22 cellular contexts compared by ENCODE assay signal in the genomic region with DNA sequence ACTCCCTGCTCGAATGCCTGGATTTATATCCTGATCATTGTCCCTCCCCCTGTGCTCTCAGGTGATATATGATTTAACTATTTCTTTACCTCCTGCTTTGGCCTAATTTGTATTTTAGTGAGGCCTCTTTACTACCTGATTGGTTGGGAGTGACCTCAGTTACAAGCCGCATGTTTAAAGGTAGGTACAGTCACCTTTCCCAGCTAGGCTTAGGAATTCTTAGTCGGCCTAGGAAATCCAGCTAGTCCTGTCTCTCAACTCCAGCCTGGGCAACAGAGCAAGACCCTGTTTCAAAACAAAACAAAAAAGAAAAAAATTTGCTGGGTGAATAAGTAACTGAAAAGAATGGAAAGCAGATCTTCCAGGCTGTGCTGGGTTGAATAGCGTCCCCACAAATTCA. TPM values are rescaled to one million over a fixed set of nuclear protein-coding genes. Genes with fewer than 3 reads are reported as not detected.
"Had no signal": no experiment of that assay in that cellular context is flagged by ENCODE, and none has a peak within 500 bp of the region (broad histone marks: within the 10 kb centered on the region; RNA-seq: fewer than 3 reads in every experiment).

No MANE protein-coding gene starts in this region.

- H3K9me3 Mint-ChIP-seq: activated naive CD4-positive, alpha-beta T cell treated with anti-CD3 and anti-CD28 coated beads, Interleukin-2, amount 50 U/mL, for 24 hours; activated naive CD8-positive, alpha-beta T cell treated with anti-CD3 and anti-CD28 coated beads, Interleukin-2, amount 50 U/mL, for 24 hours; activated T-cell treated with anti-CD3 and anti-CD28 coated beads, Interleukin-2, amount 50 U/mL, for 24 hours; activated T-helper 1 cell treated with anti-CD3 and anti-CD28 coated beads, Interleukin-12 subunit alpha, Interleukin-12 subunit beta, Interleukin-2, Interleukin-4 antibody, amounts not matched to agents 30 ng/mL and 10 ng/mL and 1 ng/mL, durations not matched to agents 14 hours and 24 hours and 36 hours; T-helper 1 cell treated with Interleukin-12 subunit alpha and Interleukin-12 subunit beta and Interleukin-4 antibody, amounts not matched to agents 30 μg/mL and 1 μg/mL, for 36 hours had no signal

- H3K36me3 ChIP-seq: brain microvascular endothelial cell, cardiac muscle cell, SJSA1 had no signal

- FAIRE-seq: RCC 7860 had no signal

- H3K4me3 ChIP-seq: cardiac muscle cell, SJSA1 had no signal

- H3K27me3 Mint-ChIP-seq: activated CD8-positive, alpha-beta memory T cell treated with anti-CD3 and anti-CD28 coated beads, Interleukin-2, amount 10 ng/mL, durations not matched to agents 7 days and 5 days; activated naive CD4-positive, alpha-beta T cell treated with anti-CD3 and anti-CD28 coated beads, Interleukin-2, amount 50 U/mL, for 24 hours; activated T-cell treated with anti-CD3 and anti-CD28 coated beads, Interleukin-2, amount 50 U/mL, for 24 hours had no signal

- H3K27ac ChIP-seq: brain microvascular endothelial cell, cardiac muscle cell, SJSA1 had no signal

- ATAC-seq: activated CD4-positive, CD25-positive, alpha-beta regulatory T cell treated with anti-CD3 and anti-CD28 coated beads, Interleukin-2, amount 50 U/mL, for 24 hours; activated CD8-positive, alpha-beta memory T cell treated with anti-CD3 and anti-CD28 coated beads, Interleukin-2, amount 10 ng/mL, durations not matched to agents 7 days and 5 days; activated naive CD8-positive, alpha-beta T cell treated with anti-CD3 and anti-CD28 coated beads, Interleukin-2, amount 50 U/mL, for 24 hours had no signal

- H3K4me1 ChIP-seq: SJSA1 had no signal

- H3K27me3 ChIP-seq: brain microvascular endothelial cell, cardiac muscle cell, SJSA1 had no signal

- H3K4me1 Mint-ChIP-seq: activated naive CD4-positive, alpha-beta T cell treated with anti-CD3 and anti-CD28 coated beads, Interleukin-2, amount 50 U/mL, for 24 hours had no signal

- H3K36me3 Mint-ChIP-seq: activated CD8-positive, alpha-beta memory T cell treated with anti-CD3 and anti-CD28 coated beads, Interleukin-2, amount 10 ng/mL, durations not matched to agents 7 days and 5 days; activated naive CD4-positive, alpha-beta T cell treated with anti-CD3 and anti-CD28 coated beads, Interleukin-2, amount 50 U/mL, for 24 hours had no signal

- H3K27ac Mint-ChIP-seq: activated CD8-positive, alpha-beta memory T cell treated with anti-CD3 and anti-CD28 coated beads, Interleukin-2, amount 10 ng/mL, durations not matched to agents 7 days and 5 days; activated naive CD4-positive, alpha-beta T cell treated with anti-CD3 and anti-CD28 coated beads, Interleukin-2, amount 50 U/mL, for 24 hours; activated naive CD8-positive, alpha-beta T cell treated with anti-CD3 and anti-CD28 coated beads, Interleukin-2, amount 50 U/mL, for 24 hours; activated T-cell treated with anti-CD3 and anti-CD28 coated beads, Interleukin-2, amount 50 U/mL, for 24 hours; activated T-helper 1 cell treated with anti-CD3 and anti-CD28 coated beads, Interleukin-12 subunit alpha, Interleukin-12 subunit beta, Interleukin-2, Interleukin-4 antibody, amounts not matched to agents 30 ng/mL and 10 ng/mL and 1 ng/mL, durations not matched to agents 14 hours and 24 hours and 36 hours; T-helper 1 cell treated with Interleukin-12 subunit alpha and Interleukin-12 subunit beta and Interleukin-4 antibody, amounts not matched to agents 30 μg/mL and 1 μg/mL, for 36 hours had no signal

- DNase-seq: activated CD4-positive, alpha-beta T cell treated with anti-CD3 and anti-CD28 coated beads for 48 hours; activated CD4-positive, alpha-beta T cell treated with anti-CD3 and anti-CD28 coated beads, Interleukin-2, amount 50 U/mL, for 48 hours; activated CD8-positive, alpha-beta memory T cell treated with anti-CD3 and anti-CD28 coated beads, Interleukin-2, amount 10 ng/mL, durations not matched to agents 7 days and 5 days; activated effector memory CD4-positive, alpha-beta T cell treated with Interleukin-2 at 50 U/mL for 16 hours; activated naive CD4-positive, alpha-beta T cell; activated T-cell treated with anti-CD3 and anti-CD28 coated beads, Interleukin-2, amount 50 U/mL, for 24 hours; amygdala; brain microvascular endothelial cell; MM.1S; NCI-H1105; NCI-H1436; NCI-H1694 treated with DMSO at 0.1 percent for 48 hours; NCI-H2029 treated with DMSO at 0.1 percent for 48 hours; NCI-H510A treated with DMSO at 0.1 percent for 48 hours had no signal

- H3K4me3 Mint-ChIP-seq: activated CD8-positive, alpha-beta memory T cell treated with anti-CD3 and anti-CD28 coated beads, Interleukin-2, amount 10 ng/mL, durations not matched to agents 7 days and 5 days; activated naive CD4-positive, alpha-beta T cell treated with anti-CD3 and anti-CD28 coated beads, Interleukin-2, amount 50 U/mL, for 24 hours; activated naive CD8-positive, alpha-beta T cell treated with anti-CD3 and anti-CD28 coated beads, Interleukin-2, amount 50 U/mL, for 24 hours; activated T-cell treated with anti-CD3 and anti-CD28 coated beads, Interleukin-2, amount 50 U/mL, for 24 hours; activated T-helper 1 cell treated with anti-CD3 and anti-CD28 coated beads, Interleukin-12 subunit alpha, Interleukin-12 subunit beta, Interleukin-2, Interleukin-4 antibody, amounts not matched to agents 30 ng/mL and 10 ng/mL and 1 ng/mL, durations not matched to agents 14 hours and 24 hours and 36 hours; T-helper 1 cell treated with Interleukin-12 subunit alpha and Interleukin-12 subunit beta and Interleukin-4 antibody, amounts not matched to agents 30 μg/mL and 1 μg/mL, for 36 hours had no signal

RNA-seq across cellular contexts. Expression of gene ST6GALNAC2, which starts 26.8 kb away (rescaled TPM):
- total RNA-seq: activated CD8-positive, alpha-beta memory T cell treated with anti-CD3 and anti-CD28 coated beads, Interleukin-2, amount 10 ng/mL, durations not matched to agents 7 days and 5 days; activated T-helper 1 cell treated with anti-CD3 and anti-CD28 coated beads, Interleukin-12 subunit alpha, Interleukin-12 subunit beta, Interleukin-2, Interleukin-4 antibody, amounts not matched to agents 30 ng/mL and 10 ng/mL and 1 ng/mL, durations not matched to agents 14 hours and 24 hours and 36 hours had no signal

RNA-seq across cellular contexts. Expression of gene ST6GALNAC1, which starts 31.1 kb away (rescaled TPM):
- total RNA-seq: activated CD8-positive, alpha-beta memory T cell treated with anti-CD3 and anti-CD28 coated beads, Interleukin-2, amount 10 ng/mL, durations not matched to agents 7 days and 5 days; cardiac muscle cell; SJSA1 had no signal
- polyA plus RNA-seq: cardiac muscle cell had no signal
